In the genomic region with DNA sequence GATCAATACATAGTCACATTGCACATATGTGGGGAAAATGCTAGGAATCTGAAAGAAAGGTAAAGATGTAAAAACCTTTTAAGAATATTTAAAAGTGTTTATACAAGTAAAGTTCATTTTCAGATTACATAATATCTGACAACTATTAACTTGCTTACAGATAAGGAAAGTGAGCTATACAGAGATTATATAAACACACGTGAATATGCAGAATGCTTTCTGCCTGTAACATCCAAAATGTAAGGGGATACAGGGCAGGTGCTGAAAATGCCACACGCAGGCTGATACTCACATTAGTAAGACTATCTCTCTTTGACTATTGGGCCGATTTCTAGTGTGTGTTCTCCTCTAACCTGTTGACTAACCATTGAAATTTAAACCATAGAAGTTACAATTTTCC, we compare ENCODE assay signal across 1 cellular context.
TF ChIP-seq lines count a peak whose summit lies in the region.

No MANE protein-coding gene starts in this region.

TF ChIP-seq in HepG2, 621 proteins besides CTCF, POLR2A, EP300 and RAD21:
- no peak for TF ChIP-seq NKX3-1 (CRISPR knock-in tag; IDR thresholded peaks at IDR 0.05)
- TF ChIP-seq CBX5 (CRISPR knock-in tag; IDR thresholded peaks at IDR 0.05; ENCODE audit: borderline replicate concordance) = no peak
- no peak for TF ChIP-seq ZNF691 (CRISPR knock-in tag; IDR thresholded peaks at IDR 0.05; ENCODE audit: borderline replicate concordance, low read depth)
- TF ChIP-seq ZNF430 (CRISPR knock-in tag; IDR thresholded peaks at IDR 0.05) = no peak
- TF ChIP-seq ZFP37 (CRISPR knock-in tag; IDR thresholded peaks at IDR 0.05; ENCODE audit: borderline replicate concordance) = no peak
- no peak for TF ChIP-seq ZNF580 (CRISPR knock-in tag; IDR thresholded peaks at IDR 0.05; ENCODE audit: borderline replicate concordance, low read depth)
- no peak for TF ChIP-seq MTA1 (CRISPR knock-in tag; IDR thresholded peaks at IDR 0.05; ENCODE audit: borderline replicate concordance)
- TF ChIP-seq NRL (CRISPR knock-in tag; IDR thresholded peaks at IDR 0.05; ENCODE audit: borderline replicate concordance) = no peak
- TF ChIP-seq NR1H2 (CRISPR knock-in tag; IDR thresholded peaks at IDR 0.05; ENCODE audit: borderline replicate concordance, low read depth) = no peak
- no peak for TF ChIP-seq ZNF709 (CRISPR knock-in tag; IDR thresholded peaks at IDR 0.05)
- no peak for TF ChIP-seq ZNF230 (CRISPR knock-in tag; IDR thresholded peaks at IDR 0.05)
- TF ChIP-seq, protein P1, sequence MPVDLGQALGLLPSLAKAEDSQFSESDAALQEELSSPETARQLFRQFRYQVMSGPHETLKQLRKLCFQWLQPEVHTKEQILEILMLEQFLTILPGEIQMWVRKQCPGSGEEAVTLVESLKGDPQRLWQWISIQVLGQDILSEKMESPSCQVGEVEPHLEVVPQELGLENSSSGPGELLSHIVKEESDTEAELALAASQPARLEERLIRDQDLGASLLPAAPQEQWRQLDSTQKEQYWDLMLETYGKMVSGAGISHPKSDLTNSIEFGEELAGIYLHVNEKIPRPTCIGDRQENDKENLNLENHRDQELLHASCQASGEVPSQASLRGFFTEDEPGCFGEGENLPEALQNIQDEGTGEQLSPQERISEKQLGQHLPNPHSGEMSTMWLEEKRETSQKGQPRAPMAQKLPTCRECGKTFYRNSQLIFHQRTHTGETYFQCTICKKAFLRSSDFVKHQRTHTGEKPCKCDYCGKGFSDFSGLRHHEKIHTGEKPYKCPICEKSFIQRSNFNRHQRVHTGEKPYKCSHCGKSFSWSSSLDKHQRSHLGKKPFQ (CRISPR knock-in tag; IDR thresholded peaks at IDR 0.05; ENCODE audit: insufficient replicate concordance) = no peak
- TF ChIP-seq, protein P2, sequence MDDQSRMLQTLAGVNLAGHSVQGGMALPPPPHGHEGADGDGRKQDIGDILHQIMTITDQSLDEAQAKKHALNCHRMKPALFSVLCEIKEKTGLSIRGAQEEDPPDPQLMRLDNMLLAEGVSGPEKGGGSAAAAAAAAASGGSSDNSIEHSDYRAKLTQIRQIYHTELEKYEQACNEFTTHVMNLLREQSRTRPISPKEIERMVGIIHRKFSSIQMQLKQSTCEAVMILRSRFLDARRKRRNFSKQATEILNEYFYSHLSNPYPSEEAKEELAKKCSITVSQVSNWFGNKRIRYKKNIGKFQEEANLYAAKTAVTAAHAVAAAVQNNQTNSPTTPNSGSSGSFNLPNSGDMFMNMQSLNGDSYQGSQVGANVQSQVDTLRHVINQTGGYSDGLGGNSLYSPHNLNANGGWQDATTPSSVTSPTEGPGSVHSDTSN (CRISPR knock-in tag; IDR thresholded peaks at IDR 0.05; ENCODE audit: borderline replicate concordance) = no peak
- TF ChIP-seq ZNF510 (CRISPR knock-in tag; IDR thresholded peaks at IDR 0.05; ENCODE audit: low read depth) = no peak
- no peak for TF ChIP-seq RBFOX2 (IDR thresholded peaks at IDR 0.05; ENCODE audit: low read depth, low read length)
